ENCODE assay signal across 8 cellular contexts in genomic region chr9:132670816-132671371, GRCh38. TPM values are rescaled to one million over a fixed set of nuclear protein-coding genes. Genes with fewer than 3 reads are reported as not detected.
DNase-seq lines count a peak whose midpoint lies in the region; ATAC-seq and TF ChIP-seq lines count a peak whose summit lies in the region.

No MANE protein-coding gene starts in this region.

- no peaks in the 10 kb centered on the region for H3K9me3 ChIP-seq in T-helper 17 cell (ENCODE audit: control insufficient read depth, low read length, poor library complexity, severe bottlenecking)

- peaks cover 42% of the 10 kb centered on the region for H3K4me1 Mint-ChIP-seq in T-helper 17 cell

- H3K27ac Mint-ChIP-seq in T-helper 17 cell, result peak overlapping the region; percentile 96

- peak overlapping the region; percentile 85 for H3K4me3 ChIP-seq in astrocyte of the spinal cord (ENCODE audit: low read depth, low read length)

- H3K4me3 Mint-ChIP-seq in T-helper 17 cell, result peak overlapping the region; percentile 95

- peak; percentile 15 for ATAC-seq in GM19035 (IDR thresholded peaks at IDR 0.05; ENCODE audit: unreplicated experiment)
- ATAC-seq in HG03442 (IDR thresholded peaks at IDR 0.05; ENCODE audit: unreplicated experiment), result peak; percentile 20
- ATAC-seq in T-helper 17 cell, result peak; percentile 70

- H3K36me3 Mint-ChIP-seq in T-helper 17 cell (ENCODE audit: low read depth), result no peaks in the 10 kb centered on the region

- in situ Hi-C loops in astrocyte of the spinal cord (cut with HindIII; ENCODE audit: low sequenced_read_pairs), result no loop called here

- TF ChIP-seq CTCF in astrocyte of the spinal cord (IDR thresholded peaks at IDR 0.05; ENCODE audit: low read depth, low read length), result no peak

- H3K27me3 Mint-ChIP-seq in T-helper 17 cell, result no peaks in the 10 kb centered on the region

- DNase-seq in AG08395 (ENCODE audit: low spot score) (peak; percentile 25), T-helper 17 cell (peak; percentile 62 to 77 (median 69)), astrocyte of the spinal cord (ENCODE audit: low read depth, low spot score) (no peak), islet precursor cell (peak; percentile 70), NCI-H774 (lab: John Stamatoyannopoulos, UW) (no peak)
- peak; percentile 45 to 52 for DNase-seq in stimulated activated CD4-positive, alpha-beta T cell treated with anti-CD3 and anti-CD28 coated beads, Interleukin-2, amount 100 ng/mL, for 24 hours

RNA-seq across cellular contexts. Expression of gene GTF3C4, which starts 0.6 kb away (rescaled TPM):
- 10 to 100 TPM; 17.3 to 17.9 TPM for total RNA-seq in T-helper 17 cell

RNA-seq across cellular contexts. Expression of gene DDX31, which starts 1.1 kb away (rescaled TPM):
- total RNA-seq in T-helper 17 cell, result 10 to 100 TPM; 12.6 to 15.5 TPM

Comparison
In these comparisons a context has a peak if more than half of its experiments do, and no peak if none do; other contexts are left out.
1. DNase-seq: peak in AG08395 (single experiment), T-helper 17 cell (3 of 3), islet precursor cell (single experiment) and stimulated activated CD4-positive, alpha-beta T cell treated with anti-CD3 and anti-CD28 coated beads, Interleukin-2, amount 100 ng/mL, for 24 hours (2 of 2); none in astrocyte of the spinal cord (single experiment) and NCI-H774 (single experiment).
2. ATAC-seq: peak in every context shown above with its lines; median percentile 70 in T-helper 17 cell; 20 in HG03442; 15 in GM19035.